In the genomic region with DNA sequence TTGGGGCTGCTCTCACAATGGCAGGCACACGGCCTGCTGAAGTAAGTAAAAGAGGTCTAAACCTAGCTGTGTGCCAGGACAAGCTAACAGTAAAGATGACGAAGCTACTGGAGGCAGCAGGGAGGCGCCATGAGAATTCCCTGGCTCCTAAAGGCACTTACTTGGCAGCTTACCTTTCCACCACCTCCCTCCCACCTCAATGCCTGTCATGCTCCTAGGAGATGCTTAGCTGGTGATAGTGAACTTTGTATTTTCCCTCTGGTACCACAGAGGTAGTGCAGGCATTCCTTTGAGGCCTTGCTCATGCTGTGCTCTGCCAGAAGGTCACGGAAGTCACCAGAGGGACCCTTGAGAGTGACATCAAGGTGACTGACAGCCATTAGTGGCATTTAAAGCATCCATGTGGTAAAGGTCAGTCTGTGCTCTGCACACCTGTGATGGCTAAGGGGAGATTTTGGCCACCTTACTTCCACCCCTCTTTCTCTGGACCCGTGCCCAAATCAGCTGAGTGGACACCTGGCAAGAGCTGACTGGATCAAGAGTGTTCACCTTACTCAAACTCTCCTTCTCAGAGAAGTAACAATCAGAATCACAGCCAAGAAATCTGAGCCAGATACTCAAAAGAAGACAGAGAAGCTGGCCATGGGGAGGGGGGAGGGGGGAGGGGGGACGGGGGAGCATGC, we compare ENCODE assay signal across 9 cellular contexts. TPM values are rescaled to one million over a fixed set of nuclear protein-coding genes. Genes with fewer than 3 reads are reported as not detected.
DNase-seq lines count a peak whose midpoint lies in the region; ATAC-seq and TF ChIP-seq lines count a peak whose summit lies in the region.
"Had no signal": no experiment of that assay in that cellular context is flagged by ENCODE, and none has a peak within 500 bp of the region (broad histone marks: within the 10 kb centered on the region; RNA-seq: fewer than 3 reads in every experiment).

No MANE protein-coding gene starts in this region.

- H3K9ac ChIP-seq in H9 (ENCODE audit: extremely low read depth, insufficient read length, low read length), result no peak overlapping the region

- peak overlapping the region in 1 of 7 experiments; percentile 99 for H3K4me3 ChIP-seq in skin epidermis

- ATAC-seq in activated B cell treated with CpG ODN at 0.5 μM for 24 hours (ENCODE audit: low read depth) (no peak), foreskin keratinocyte (peak; percentile 33), GM19351 (IDR thresholded peaks at IDR 0.05; ENCODE audit: unreplicated experiment) (no peak), HG02678 (IDR thresholded peaks at IDR 0.05; ENCODE audit: unreplicated experiment) (no peak)

- H3K4me3 Mint-ChIP-seq in H9 (peak overlapping the region in 1 of 2 experiments; percentile 57; a peak in 3 of 5 replicates), activated B cell treated with CpG ODN at 0.5 μM for 24 hours (peak overlapping the region; percentile 46)

- H3K23ac ChIP-seq in H9 (ENCODE audit: insufficient read length, low read depth, low read length), result no peak overlapping the region

- H3K27me3 ChIP-seq in H9 (ENCODE audit: insufficient read depth, low read length) (no peaks in the 10 kb centered on the region), foreskin keratinocyte (no peaks in the 10 kb centered on the region)

- peaks cover 6% of the 10 kb centered on the region for H4K20me1 ChIP-seq in H9 (ENCODE audit: control insufficient read depth, insufficient read depth, insufficient read length)

- no peak overlapping the region for H2BK15ac ChIP-seq in H9 (ENCODE audit: low read depth, low read length)

- no peak overlapping the region for H2AFZ ChIP-seq in H9 (ENCODE audit: low read length)

- TF ChIP-seq CTCF in H9 (conservative IDR thresholded peaks at IDR 0.05), result no peak
- TF ChIP-seq CTCF in activated B cell treated with CpG ODN at 0.5 μM for 24 hours (IDR thresholded peaks at IDR 0.05), result no peak
- peak; percentile 45 for TF ChIP-seq CTCF in foreskin keratinocyte (conservative IDR thresholded peaks at IDR 0.05)

- H2BK120ac ChIP-seq in H9 (ENCODE audit: low read depth, low read length, poor library complexity, severe bottlenecking), result no peak overlapping the region

- H3K4ac ChIP-seq in H9 (ENCODE audit: low read depth, low read length), result no peak overlapping the region

- H3K18ac ChIP-seq in H9 (ENCODE audit: insufficient read length, low read depth, low read length), result no peak overlapping the region

- H2AK5ac ChIP-seq in H9 (ENCODE audit: insufficient read length, low read length), result no peak overlapping the region

- no peak overlapping the region for H3K27ac ChIP-seq in H9 (ENCODE audit: insufficient read length, low read depth, low read length)
- no peak overlapping the region for H3K27ac ChIP-seq in foreskin keratinocyte
- H3K27ac ChIP-seq in skin epidermis, result peak overlapping the region in 18 of 21 experiments; percentile 5 to 96 (median 90)
- H3K27ac ChIP-seq: VCaP had no signal

- H3K4me2 ChIP-seq in H9 (ENCODE audit: insufficient read depth, insufficient read length, low read length), result peak overlapping the region; percentile 18

- no peak for DNase-seq in H9
- DNase-seq in activated B cell treated with CpG ODN at 0.5 μM for 24 hours, result no peak
- peak in 1 of 2 donors; percentile 39 for DNase-seq in foreskin keratinocyte
- DNase-seq in NOMO-1 treated with DMSO at 0.1 percent for 48 hours (lab: John Stamatoyannopoulos, UW; ENCODE audit: unreplicated experiment), result no peak
- DNase-seq: NCI-H1105 had no signal

- no peak overlapping the region for H2BK5ac ChIP-seq in H9 (ENCODE audit: insufficient read length, low read length)

- H3K9me3 Mint-ChIP-seq in H9 (no peaks in the 10 kb centered on the region), activated B cell treated with CpG ODN at 0.5 μM for 24 hours (no peaks in the 10 kb centered on the region)

- H3K79me1 ChIP-seq in H9 (ENCODE audit: insufficient read depth, low read depth, low read length, poor library complexity, severe bottlenecking), result peaks cover 18% of the 10 kb centered on the region

- no CpG with 5 or more reads among the region's 6 CpGs for WGBS in H9 (ENCODE audit: extremely low coverage, insufficient read length, low lambda C conversion rate)

- H3K27me3 Mint-ChIP-seq in H9 (ENCODE audit: low read depth), result peaks cover 13% of the 10 kb centered on the region
- no peaks in the 10 kb centered on the region for H3K27me3 Mint-ChIP-seq in activated B cell treated with CpG ODN at 0.5 μM for 24 hours

- peaks cover 47% of the 10 kb centered on the region; the same call in 1 of the 2 replicates for H3K79me2 ChIP-seq in H9 (ENCODE audit: insufficient read depth, low read length)

- H4K8ac ChIP-seq in H9 (replicated peaks; ENCODE audit: insufficient read length, low read depth, low read length), result no peak overlapping the region

- CTCF ChIA-PET in activated B cell treated with CpG ODN at 0.5 μM for 24 hours (lab: Charles Lee), result interaction anchor here (1.1 kb wide), 1 partner anchor 114 kb away, joined by 3 read pairs; no protein-coding TSS in a partner anchor

- no peak overlapping the region for H2BK12ac ChIP-seq in H9 (ENCODE audit: insufficient read length, low read depth, low read length)

- H3K4me1 ChIP-seq in H9 (ENCODE audit: insufficient read depth, low read length), result peaks cover 19% of the 10 kb centered on the region; the same call in 1 of the 2 replicates
- H3K4me1 ChIP-seq in foreskin keratinocyte, result peaks cover 30% of the 10 kb centered on the region

- H3K36me3 Mint-ChIP-seq in H9 (ENCODE audit: insufficient read depth in 1 of 3, low read depth in 3 of 3) (peaks cover 3 to 5% (median 3%) of the 10 kb centered on the region in 3 experiments; a peak in 4 of 7 replicates), activated B cell treated with CpG ODN at 0.5 μM for 24 hours (ENCODE audit: low read depth) (peaks cover 34% of the 10 kb centered on the region)

- H3K23me2 ChIP-seq in H9 (ENCODE audit: insufficient read length, low read depth, low read length, poor library complexity, severe bottlenecking), result peaks cover 13% of the 10 kb centered on the region

- H3T11ph ChIP-seq in H9 (ENCODE audit: low read length), result no peak overlapping the region

- H3K27ac Mint-ChIP-seq in H9 (peak overlapping the region in 1 of 3 experiments; percentile 61; a peak in 1 of 7 replicates), activated B cell treated with CpG ODN at 0.5 μM for 24 hours (peak overlapping the region; percentile 69)

- no peak overlapping the region for H3K14ac ChIP-seq in H9 (ENCODE audit: insufficient read depth, low read length)

- POLR2A ChIA-PET in activated B cell treated with CpG ODN at 0.5 μM for 24 hours (lab: Charles Lee), result interaction anchor here (1.8 kb wide), 1 partner anchor 13 kb away, joined by 4 read pairs; no protein-coding TSS in a partner anchor

- no peak overlapping the region for H2BK20ac ChIP-seq in H9 (ENCODE audit: low read depth, low read length, poor library complexity, severe bottlenecking)

- H3K56ac ChIP-seq in H9 (ENCODE audit: insufficient read length, low read depth, low read length), result no peak overlapping the region

- no peak overlapping the region for H4K91ac ChIP-seq in H9 (ENCODE audit: insufficient read length, low read depth, low read length)

- H3K9me3 ChIP-seq in H9 (ENCODE audit: control insufficient read depth, low read depth, low read length), result no peaks in the 10 kb centered on the region

- intact Hi-C loops in activated B cell treated with CpG ODN at 0.5 μM for 24 hours (cut with micrococcal nuclease), result loop anchor here (5.0 to 10.0 kb wide), 3 partner anchors 545 to 1592 kb away; no protein-coding TSS in a partner anchor

- H4K5ac ChIP-seq in H9 (ENCODE audit: insufficient read length, low read depth, low read length), result no peak overlapping the region

- H3K4me1 Mint-ChIP-seq in H9 (peaks cover 32 to 40% of the 10 kb centered on the region in 2 experiments), activated B cell treated with CpG ODN at 0.5 μM for 24 hours (peaks cover 84% of the 10 kb centered on the region)

RNA-seq across cellular contexts. Expression of gene FKBP1A, which starts 3.0 kb away (rescaled TPM):
- total RNA-seq in H9 (2021) (196 and 210 TPM in 2 replicates), activated B cell treated with CpG ODN at 0.5 μM for 24 hours (128 and 134 TPM in 2 replicates), foreskin keratinocyte (316 and 364 TPM in 2 replicates)
- 526 and 553 TPM in 2 replicates for polyA plus RNA-seq in foreskin keratinocyte

Comparison
In these comparisons a context has a peak if more than half of its experiments do, and no peak if none do; other contexts are left out.
1. H3K27ac ChIP-seq: peak in skin epidermis (18 of 21); none in H9 (single experiment) and foreskin keratinocyte (single experiment).